Comparison of ENCODE assay signal across 8 cellular contexts in genomic region chr3:124688580-124689454, GRCh38. TPM values are rescaled to one million over a fixed set of nuclear protein-coding genes. Genes with fewer than 3 reads are reported as not detected.
DNase-seq lines count a peak whose midpoint lies in the region; ATAC-seq and TF ChIP-seq lines count a peak whose summit lies in the region.

No MANE protein-coding gene starts in this region.

- no peaks in the 10 kb centered on the region for H3F3A ChIP-seq in neural progenitor cell (ENCODE audit: low read depth)

- no peak overlapping the region for H3K14ac ChIP-seq in IMR-90 (replicated peaks; ENCODE audit: low read depth, low read length)

- H3K36me3 Mint-ChIP-seq in neural progenitor cell = no peaks in the 10 kb centered on the region

- WGBS in IMR-90 (ENCODE audit: extremely low coverage in 2 of 2, insufficient read length in 1 of 2), 2 experiments = 0% methylated on average over 2 of the region's 11 CpGs; no CpG with 5 or more reads in 1 of the 2 experiments
- 12 to 20% (median 14%) methylated on average over 11 of the region's 11 CpGs for WGBS in stomach, 5 donors

- H3K4me2 ChIP-seq in IMR-90 (ENCODE audit: low read depth, low read length) (no peak overlapping the region), neural progenitor cell (no peak overlapping the region)

- H3K9me3 Mint-ChIP-seq in neural progenitor cell = no peaks in the 10 kb centered on the region

- peaks cover 11% of the 10 kb centered on the region for H3K27me3 ChIP-seq in IMR-90 (ENCODE audit: control insufficient read depth, insufficient read depth, low read length)
- no peaks in the 10 kb centered on the region for H3K27me3 ChIP-seq in Peyer's patch
- H3K27me3 ChIP-seq in neural progenitor cell = no peaks in the 10 kb centered on the region
- H3K27me3 ChIP-seq in stomach = no peaks in the 10 kb centered on the region

- no peak for TF ChIP-seq EP300 in stomach (IDR thresholded peaks at IDR 0.05)

- H3K79me1 ChIP-seq in IMR-90 (ENCODE audit: low read depth in 1 of 2, low read length in 2 of 2) = no peaks in the 10 kb centered on the region

- H4K8ac ChIP-seq in IMR-90 (ENCODE audit: low read depth in 2 of 2, low read length in 2 of 2) = no peak overlapping the region

- dilution Hi-C loops in IMR-90 (cut with HindIII; ENCODE audit: low sequenced_read_pairs, unreplicated experiment) = no loop called here

- no peak overlapping the region for H4K91ac ChIP-seq in IMR-90 (ENCODE audit: insufficient read depth, low read depth, low read length)

- H3K4me1 ChIP-seq in IMR-90 (ENCODE audit: control insufficient read depth, insufficient read depth, low read length) (no peaks in the 10 kb centered on the region), Peyer's patch (no peaks in the 10 kb centered on the region), neural progenitor cell (no peaks in the 10 kb centered on the region), stomach (peaks cover 0 to 24% (median 14%) of the 10 kb centered on the region in 4 donors)

- CTCF ChIA-PET in IMR-90 (lab: Yijun Ruan, JAX) = interaction anchor here (0.6 to 2.2 kb wide), 11 partner anchors 9 to 284 kb away, joined by 3 to 18 read pairs (median 5); no protein-coding TSS in a partner anchor

- no peak overlapping the region for H2AK5ac ChIP-seq in IMR-90 (ENCODE audit: low read depth, low read length)

- H3K9me1 ChIP-seq in IMR-90 (ENCODE audit: insufficient read depth, low read length) = no peaks in the 10 kb centered on the region

- no peak overlapping the region for H2BK15ac ChIP-seq in IMR-90 (ENCODE audit: low read depth, low read length)

- no peak overlapping the region for H3K18ac ChIP-seq in IMR-90 (ENCODE audit: low read depth, low read length)

- no peaks in the 10 kb centered on the region for H3K36me3 ChIP-seq in IMR-90 (ENCODE audit: control insufficient read depth, insufficient read depth, low read length)
- no peaks in the 10 kb centered on the region for H3K36me3 ChIP-seq in Peyer's patch
- H3K36me3 ChIP-seq in neural progenitor cell = no peaks in the 10 kb centered on the region
- no peaks in the 10 kb centered on the region for H3K36me3 ChIP-seq in stomach

- TF ChIP-seq POLR2A in IMR-90 (IDR thresholded peaks at IDR 0.05; ENCODE audit: low read depth, low read length) (no peak), Peyer's patch (IDR thresholded peaks at IDR 0.05) (no peak), stomach (IDR thresholded peaks at IDR 0.05) (no peak)

- no peaks in the 10 kb centered on the region for H4K20me1 ChIP-seq in IMR-90 (ENCODE audit: insufficient read depth, low read length)
- H4K20me1 ChIP-seq in neural progenitor cell (ENCODE audit: low read depth) = no peaks in the 10 kb centered on the region

- H3K79me2 ChIP-seq in neural progenitor cell (ENCODE audit: low read depth) = no peaks in the 10 kb centered on the region

- POLR2A ChIA-PET in IMR-90 (lab: Charles Lee; ENCODE audit: unreplicated experiment) = no interaction called here

- H2BK20ac ChIP-seq in IMR-90 (ENCODE audit: low read depth, low read length) = no peak overlapping the region

- H3K9ac ChIP-seq in IMR-90 (ENCODE audit: low read depth, low read length) (no peak overlapping the region), neural progenitor cell (no peak overlapping the region)

- no TSS peak for BruUV-seq in IMR-90 (replicated peaks; lab: Mats Ljungman, UMichigan)

- H3K4me3 Mint-ChIP-seq in neural progenitor cell = no peak overlapping the region

- peak; percentile 87 for TF ChIP-seq RAD21 in IMR-90 (IDR thresholded peaks at IDR 0.05; ENCODE audit: low read length)

- H2BK5ac ChIP-seq in IMR-90 (ENCODE audit: low read depth, low read length, poor library complexity, severe bottlenecking) = no peak overlapping the region

- H3K9me3 ChIP-seq in IMR-90 (ENCODE audit: control insufficient read depth, insufficient read depth, low read length) = no peaks in the 10 kb centered on the region
- no peaks in the 10 kb centered on the region for H3K9me3 ChIP-seq in Peyer's patch
- H3K9me3 ChIP-seq in neural progenitor cell (ENCODE audit: low read depth) = no peaks in the 10 kb centered on the region
- peaks cover 0 to 3% (median 0%) of the 10 kb centered on the region in 4 donors for H3K9me3 ChIP-seq in stomach

- no peak overlapping the region for H3K4ac ChIP-seq in IMR-90 (ENCODE audit: low read depth, low read length)

- no peak overlapping the region for H4K5ac ChIP-seq in IMR-90 (ENCODE audit: low read depth, low read length)

- H3K4me1 Mint-ChIP-seq in neural progenitor cell = peaks cover 27% of the 10 kb centered on the region

- H3K27ac Mint-ChIP-seq in neural progenitor cell = peak overlapping the region; percentile 69

- H3K4me3 ChIP-seq in IMR-90 (ENCODE audit: insufficient read depth, low read depth, low read length) (no peak overlapping the region), Peyer's patch (no peak overlapping the region), neural progenitor cell (no peak overlapping the region), stomach (no peak overlapping the region)

- in situ Hi-C loops in IMR-90 (cut with MboI; ENCODE audit: low sequenced_read_pairs) = loop anchor here (5.0 kb wide), 1 partner anchor 127 kb away; no protein-coding TSS in a partner anchor

- H3K23ac ChIP-seq in IMR-90 (ENCODE audit: low read depth, low read length) = no peak overlapping the region

- peaks cover 14% of the 10 kb centered on the region for H3K27me3 Mint-ChIP-seq in neural progenitor cell (ENCODE audit: insufficient read depth, low read depth)

- no peak overlapping the region for H2AK9ac ChIP-seq in IMR-90 (replicated peaks; ENCODE audit: low read depth, low read length, poor library complexity)

- DNase-seq in GF-D8 (lab: John Stamatoyannopoulos, UW) (peak; percentile 2), IMR-90 (peak; percentile 78), Peyer's patch (peak; percentile 53 to 91 (median 80)), fibroblast of peridontal ligament (ENCODE audit: extremely low read depth) (peak; percentile 84), neural progenitor cell (ENCODE audit: low spot score) (peak; percentile 80), stomach (peak; percentile 85)
- DNase-seq in activated T-cell treated with anti-CD3 and anti-CD28 coated beads, Interleukin-2, amount 50 U/mL, for 48 hours = peak; percentile 80 to 82

- intact Hi-C loops in IMR-90 (cut with micrococcal nuclease) = loop anchor here (1.0 to 2.0 kb wide), 2 partner anchors 42 to 124 kb away; partner anchors contain the start of gene UMPS
- intact Hi-C loops in stomach (cut with DNase I; ENCODE audit: low total_unique reads) = loop anchor here (5.0 kb wide), 1 partner anchor 122 kb away; no protein-coding TSS in a partner anchor

- no peak overlapping the region for H3K56ac ChIP-seq in IMR-90 (ENCODE audit: extremely low read depth, insufficient read depth, low read length)

- ATAC-seq in IMR-90 (ENCODE audit: low read depth) = peak; percentile 95
- ATAC-seq in HG02885 (IDR thresholded peaks at IDR 0.05; ENCODE audit: poor library complexity, unreplicated experiment) = no peak

- TF ChIP-seq CTCF in IMR-90 (conservative IDR thresholded peaks at IDR 0.05; ENCODE audit: low read depth, low read length) = peak; percentile 86
- TF ChIP-seq CTCF in Peyer's patch (IDR thresholded peaks at IDR 0.05) = peak; percentile 16 to 86 (median 79)
- peak; percentile 86 for TF ChIP-seq CTCF in neural progenitor cell (IDR thresholded peaks at IDR 0.05)
- peak in 5 of 7 experiments; percentile 66 to 85 (median 79) for TF ChIP-seq CTCF in stomach (IDR thresholded peaks at IDR 0.05)

- H3K27ac ChIP-seq in IMR-90 (ENCODE audit: insufficient read depth, low read length) (no peak overlapping the region), Peyer's patch (no peak overlapping the region), neural progenitor cell (no peak overlapping the region), stomach (no peak overlapping the region)

- H2AFZ ChIP-seq in IMR-90 (replicated peaks; ENCODE audit: low read length, poor library complexity) = peak overlapping the region; percentile 56
- H2AFZ ChIP-seq in neural progenitor cell (replicated peaks) = peak overlapping the region; percentile 92

- no peak overlapping the region for H2BK120ac ChIP-seq in IMR-90 (ENCODE audit: low read depth, low read length)

TF ChIP-seq in IMR-90, 13 proteins besides CTCF, POLR2A, EP300 and RAD21:
- TF ChIP-seq BHLHE40 (IDR thresholded peaks at IDR 0.05; ENCODE audit: low read depth, low read length) = no peak
- TF ChIP-seq SMC3 (IDR thresholded peaks at IDR 0.05; ENCODE audit: low read depth, low read length) = peak; percentile 92
TF ChIP-seq in IMR-90: peak in this region for 1.

RNA-seq across cellular contexts. Expression of gene UMPS, which starts 41.4 kb away (rescaled TPM):
- total RNA-seq in IMR-90 (2012; rRNA removed) (26.7 and 40.5 TPM in 2 replicates), Peyer's patch (10 to 100 TPM; 15.6 to 28.4 (median 23.0) TPM), neural progenitor cell (ENCODE audit: low replicate concordance) (42.2 and 47.6 TPM in 2 replicates), stomach (10 to 100 TPM in 3 of 5 donors, 1 to 10 TPM in 2; 1.8 to 48.3 (median 28.8) TPM)
- polyA plus RNA-seq in IMR-90 (2012; rRNA removed) (18.7 and 21.5 TPM in 2 replicates), stomach (10 to 100 TPM; 12.6 to 24.7 (median 16.4) TPM)
- polyA plus RNA-seq in IMR-90 (2012; cell fraction: cytosol; rRNA removed) = 6.1 and 18.4 TPM in 2 replicates
- 4.2 and 14.1 TPM in 2 replicates for polyA plus RNA-seq in IMR-90 (2012; cell fraction: nucleus; rRNA removed; ENCODE audit: low replicate concordance)

Comparison
In these comparisons a context has a peak if more than half of its experiments do, and no peak if none do; other contexts are left out.
1. DNase-seq: peak in every context shown above with its lines; median percentile 85 in stomach; 84 in fibroblast of peridontal ligament; 81 in activated T-cell treated with anti-CD3 and anti-CD28 coated beads, Interleukin-2, amount 50 U/mL, for 48 hours; 80 in Peyer's patch; 80 in neural progenitor cell; 78 in IMR-90; 2 in GF-D8.